Comparison of ENCODE assay signal across 24 cellular contexts in the genomic region with DNA sequence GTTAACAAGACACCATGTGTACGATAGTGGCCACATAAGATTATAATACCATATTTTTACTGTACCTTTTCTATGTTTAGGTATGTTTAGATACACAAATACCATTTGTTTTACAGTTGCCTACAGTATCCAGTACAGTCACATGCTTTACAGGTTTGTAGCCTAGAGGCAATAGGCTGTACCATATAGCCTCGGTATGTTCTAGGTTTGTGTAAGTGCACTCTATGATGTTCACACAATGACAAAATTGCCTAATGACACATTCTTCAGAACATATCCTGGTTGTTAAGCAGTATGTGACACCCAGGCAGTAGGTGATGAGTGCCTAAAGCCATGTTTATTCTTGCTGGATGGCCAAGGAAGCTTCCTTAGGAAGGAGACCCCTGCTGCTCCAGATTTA.
"Had no signal": no experiment of that assay in that cellular context is flagged by ENCODE, and none has a peak within 500 bp of the region (broad histone marks: within the 10 kb centered on the region; RNA-seq: fewer than 3 reads in every experiment).

No MANE protein-coding gene starts in this region.

- DNase-seq: colonic mucosa; cortex of kidney; dermis blood vessel endothelial cell; dorsolateral prefrontal cortex; effector CD4-positive, alpha-beta T cell; effector CD8-positive, alpha-beta T cell; effector memory CD4-positive, alpha-beta T cell; effector memory CD8-positive, alpha-beta T cell; endodermal cell; erythroblast; esophagus squamous epithelium; foreskin fibroblast; foreskin keratinocyte; foreskin melanocyte; gastrocnemius medialis; glutamatergic neuron; head of caudate nucleus; heart left ventricle; heart right ventricle had no signal

- ATAC-seq: effector memory CD8-positive, alpha-beta T cell; esophagus mucosa; foreskin keratinocyte; gastrocnemius medialis; gastroesophageal sphincter; heart left ventricle; heart right ventricle had no signal

- H3K27me3 ChIP-seq: colonic mucosa, dorsolateral prefrontal cortex, esophagus muscularis mucosa, esophagus squamous epithelium, gastrocnemius medialis, heart left ventricle, heart right ventricle had no signal

- H3K27ac ChIP-seq: colonic mucosa, coronary artery, dorsolateral prefrontal cortex, epithelial cell of prostate, esophagus muscularis mucosa, esophagus squamous epithelium, foreskin keratinocyte, gastrocnemius medialis, gastroesophageal sphincter, heart left ventricle, heart right ventricle had no signal

- H3K4me1 ChIP-seq: colonic mucosa, esophagus muscularis mucosa, foreskin keratinocyte, gastrocnemius medialis, gastroesophageal sphincter, heart left ventricle, heart right ventricle had no signal

- H3K36me3 ChIP-seq: colonic mucosa, esophagus muscularis mucosa, esophagus squamous epithelium, gastrocnemius medialis, gastroesophageal sphincter, heart left ventricle, heart right ventricle had no signal

- H3K9me3 ChIP-seq: colonic mucosa, esophagus muscularis mucosa, esophagus squamous epithelium, gastrocnemius medialis, gastroesophageal sphincter, heart left ventricle, heart right ventricle had no signal

- H3K4me3 ChIP-seq: colonic mucosa, coronary artery, dorsolateral prefrontal cortex, esophagus muscularis mucosa, esophagus squamous epithelium, gastrocnemius medialis, gastroesophageal sphincter, heart left ventricle, heart right ventricle had no signal
